In genomic region chr16:57537596-57538234, GRCh38 we compare ENCODE assay signal across 9 cellular contexts. TPM values are rescaled to one million over a fixed set of nuclear protein-coding genes. Genes with fewer than 3 reads are reported as not detected.
DNase-seq lines count a peak whose midpoint lies in the region; ATAC-seq and TF ChIP-seq lines count a peak whose summit lies in the region.
"Had no signal": no experiment of that assay in that cellular context is flagged by ENCODE, and none has a peak within 500 bp of the region (broad histone marks: within the 10 kb centered on the region; RNA-seq: fewer than 3 reads in every experiment).

No MANE protein-coding gene starts in this region.

- H3K36me3 ChIP-seq in Caco-2 (ENCODE audit: control insufficient read depth, insufficient read depth, low read length) (no peaks in the 10 kb centered on the region; the same call in 1 of the 2 replicates), HUES48 (ENCODE audit: control insufficient read depth, insufficient read depth, low read length) (0 out of 2 replicates have a peak, but pooled peaks cover 3% of the 10 kb centered on the region)

- H3K27ac ChIP-seq in HUES48 (ENCODE audit: low read depth, low read length): peak overlapping the region; percentile 97

- peaks cover 7% of the 10 kb centered on the region for H3K4me1 Mint-ChIP-seq in Caco-2 (ENCODE audit: low read depth, unreplicated experiment)
- H3K4me1 Mint-ChIP-seq in natural killer cell treated with Interleukin-12 subunit alpha and Interleukin-12 subunit beta and Interleukin-15 and Interleukin-18, amount 100 ng/mL, for 72 hours (ENCODE audit: low read depth in 2 of 2): peaks cover 71 to 74% of the 10 kb centered on the region in 2 donors

- DNase-seq in Caco-2 (no peak), NCI-H146 (lab: John Stamatoyannopoulos, UW) (no peak), GF-D8 (lab: John Stamatoyannopoulos, UW) (no peak)
- peak; percentile 46 for DNase-seq in activated T-cell treated with anti-CD3 and anti-CD28 coated beads, Interleukin-2, amount 50 U/mL, for 48 hours
- DNase-seq in natural killer cell treated with Interleukin-12 subunit alpha and Interleukin-12 subunit beta and Interleukin-15 and Interleukin-18, amount 100 ng/mL, for 72 hours (ENCODE audit: low spot score): no peak
- DNase-seq: activated CD4-positive, alpha-beta T cell treated with anti-CD3 and anti-CD28 coated beads, Interleukin-2, amount 50 U/mL, for 1 hour had no signal

- H3K4me1 ChIP-seq in Caco-2 (peaks cover 5% of the 10 kb centered on the region; the same call in 1 of the 2 replicates), HUES48 (ENCODE audit: control insufficient read depth, insufficient read depth, low read length) (peaks cover 27% of the 10 kb centered on the region)

- POLR2A ChIA-PET in Caco-2 (lab: Charles Lee): interaction anchor here (1.2 kb wide), 1 partner anchor 10 kb away, joined by 4 read pairs; no protein-coding TSS in a partner anchor

- no peaks in the 10 kb centered on the region for H3K27me3 ChIP-seq in Caco-2 (replicated peaks; ENCODE audit: control insufficient read depth, insufficient read depth, low read length)
- peaks cover 10% of the 10 kb centered on the region for H3K27me3 ChIP-seq in HUES48 (ENCODE audit: control insufficient read depth, insufficient read depth, low read length)

- no peaks in the 10 kb centered on the region for H3K9me3 Mint-ChIP-seq in Caco-2 (ENCODE audit: unreplicated experiment)
- no peaks in the 10 kb centered on the region for H3K9me3 Mint-ChIP-seq in natural killer cell treated with Interleukin-12 subunit alpha and Interleukin-12 subunit beta and Interleukin-15 and Interleukin-18, amount 100 ng/mL, for 72 hours

- H3K4me3 Mint-ChIP-seq in Caco-2 (ENCODE audit: unreplicated experiment): peak overlapping the region; percentile 74
- peak overlapping the region; percentile 78 for H3K4me3 Mint-ChIP-seq in natural killer cell treated with Interleukin-12 subunit alpha and Interleukin-12 subunit beta and Interleukin-15 and Interleukin-18, amount 100 ng/mL, for 72 hours

- H3K27ac Mint-ChIP-seq in Caco-2 (ENCODE audit: unreplicated experiment): no peak overlapping the region
- H3K27ac Mint-ChIP-seq in natural killer cell treated with Interleukin-12 subunit alpha and Interleukin-12 subunit beta and Interleukin-15 and Interleukin-18, amount 100 ng/mL, for 72 hours: peak overlapping the region; percentile 92 to 97

- BruUV-seq in Caco-2 (replicated peaks; lab: Mats Ljungman, UMichigan): TSS peak; percentile 28

- intact Hi-C loops in Caco-2 (cut with micrococcal nuclease; ENCODE audit: unreplicated experiment): no loop called here

- no peak overlapping the region for H3K9ac ChIP-seq in HUES48 (ENCODE audit: low read depth, low read length)

- H3K27me3 Mint-ChIP-seq in Caco-2 (ENCODE audit: insufficient read depth, unreplicated experiment): no peaks in the 10 kb centered on the region
- no peaks in the 10 kb centered on the region for H3K27me3 Mint-ChIP-seq in natural killer cell treated with Interleukin-12 subunit alpha and Interleukin-12 subunit beta and Interleukin-15 and Interleukin-18, amount 100 ng/mL, for 72 hours

- H3K9me3 ChIP-seq in Caco-2 (no peaks in the 10 kb centered on the region), HUES48 (ENCODE audit: control insufficient read depth, insufficient read depth, low read length) (no peaks in the 10 kb centered on the region)

- ATAC-seq in natural killer cell treated with Interleukin-12 subunit alpha and Interleukin-12 subunit beta and Interleukin-15 and Interleukin-18, amount 100 ng/mL, for 72 hours: no peak
- ATAC-seq in GM18868 (IDR thresholded peaks at IDR 0.05; ENCODE audit: unreplicated experiment) (no peak), GM21529 (IDR thresholded peaks at IDR 0.05; ENCODE audit: unreplicated experiment) (no peak)

- peaks cover 21% of the 10 kb centered on the region for H3K36me3 Mint-ChIP-seq in Caco-2 (ENCODE audit: insufficient read depth, unreplicated experiment)
- H3K36me3 Mint-ChIP-seq in natural killer cell treated with Interleukin-12 subunit alpha and Interleukin-12 subunit beta and Interleukin-15 and Interleukin-18, amount 100 ng/mL, for 72 hours: no peaks in the 10 kb centered on the region

- CTCF ChIA-PET in Caco-2 (lab: Charles Lee): interaction anchor here (1.7 kb wide), 1 partner anchor 9 kb away, joined by 7 read pairs; no protein-coding TSS in a partner anchor

- TF ChIP-seq CTCF in Caco-2 (IDR thresholded peaks at IDR 0.05; ENCODE audit: insufficient read depth in 1 of 2, low read depth in 1 of 2, low read length in 1 of 2, severe bottlenecking in 1 of 2, unreplicated experiment in 1 of 2): no peak

- no peak overlapping the region for H3K4me3 ChIP-seq in Caco-2 (ENCODE audit: low read depth, low read length)
- peak overlapping the region; percentile 73 for H3K4me3 ChIP-seq in HUES48 (ENCODE audit: low read depth, low read length)

RNA-seq across cellular contexts. Expression of gene CCDC102A, which starts 1.3 kb away (rescaled TPM):
- 9.1 and 11.8 TPM in 2 replicates for total RNA-seq in Caco-2 (2022)
- total RNA-seq in natural killer cell treated with Interleukin-12 subunit alpha and Interleukin-12 subunit beta and Interleukin-15 and Interleukin-18, amount 100 ng/mL, for 72 hours: 10 to 100 TPM; 13.9 to 21.5 TPM

RNA-seq across cellular contexts. Expression of gene ADGRG5, which starts 4.7 kb away (rescaled TPM):
- total RNA-seq in Caco-2 (2022): 4.6 and 5.2 TPM in 2 replicates
- total RNA-seq in natural killer cell treated with Interleukin-12 subunit alpha and Interleukin-12 subunit beta and Interleukin-15 and Interleukin-18, amount 100 ng/mL, for 72 hours: 10 to 100 TPM; 86.8 to 95.0 TPM

RNA-seq across cellular contexts. Expression of gene DOK4, which starts 51.4 kb away (rescaled TPM):
- 111 and 122 TPM in 2 replicates for total RNA-seq in Caco-2 (2022)
- 1 to 10 TPM; 4.2 to 6.5 TPM for total RNA-seq in natural killer cell treated with Interleukin-12 subunit alpha and Interleukin-12 subunit beta and Interleukin-15 and Interleukin-18, amount 100 ng/mL, for 72 hours

Comparison
In these comparisons a context has a peak if more than half of its experiments do, and no peak if none do; other contexts are left out.
1. DNase-seq: peak in activated T-cell treated with anti-CD3 and anti-CD28 coated beads, Interleukin-2, amount 50 U/mL, for 48 hours (2 of 2); none in Caco-2 (0 of 2), natural killer cell treated with Interleukin-12 subunit alpha and Interleukin-12 subunit beta and Interleukin-15 and Interleukin-18, amount 100 ng/mL, for 72 hours (single experiment), NCI-H146 (single experiment) and GF-D8 (single experiment).
2. RNA of gene ADGRG5, which starts 4.7 kb away (total RNA-seq): 86.8 to 95.0 TPM in natural killer cell treated with Interleukin-12 subunit alpha and Interleukin-12 subunit beta and Interleukin-15 and Interleukin-18, amount 100 ng/mL, for 72 hours; 4.6 to 5.2 TPM in Caco-2; every median in the first group is over 10 times any median in the second.
3. RNA of gene DOK4, which starts 51.4 kb away (total RNA-seq): 111 to 122 TPM in Caco-2; 4.2 to 6.5 TPM in natural killer cell treated with Interleukin-12 subunit alpha and Interleukin-12 subunit beta and Interleukin-15 and Interleukin-18, amount 100 ng/mL, for 72 hours; every median in the first group is over 10 times any median in the second.